In the genomic region with DNA sequence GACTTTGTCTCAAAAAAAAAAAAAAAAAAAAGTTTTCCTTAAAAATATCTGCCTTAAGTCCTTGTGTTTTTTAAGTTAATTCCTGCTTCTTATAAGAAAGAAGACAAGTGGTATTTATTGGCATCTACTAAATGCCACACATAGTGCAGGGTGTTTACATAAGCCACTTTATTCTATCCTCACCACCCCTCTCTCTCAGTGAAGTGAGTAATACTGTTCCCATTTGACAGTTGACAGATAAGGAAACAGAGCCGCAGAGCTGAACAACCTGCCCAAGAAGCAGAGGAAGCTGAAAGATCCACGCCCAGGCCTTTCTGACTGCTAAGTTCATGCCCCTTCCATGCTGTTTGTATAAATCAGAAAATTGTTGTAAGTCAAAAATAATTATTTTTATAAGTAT, we compare ENCODE assay signal across 2 cellular contexts.
TF ChIP-seq lines count a peak whose summit lies in the region.

No MANE protein-coding gene starts in this region.

TF ChIP-seq in GM12878, 131 proteins besides CTCF, POLR2A, EP300 and RAD21 (continued from another document):
- TF ChIP-seq ELK1 (IDR thresholded peaks at IDR 0.05; ENCODE audit: low read depth, low read length), result no peak
- no peak for TF ChIP-seq POLR2AphosphoS5 (IDR thresholded peaks at IDR 0.05; ENCODE audit: low read length)
TF ChIP-seq in GM12878: peak in this region for 0.

TF ChIP-seq in WTC11, 78 proteins besides CTCF, POLR2A, EP300 and RAD21 (continued from another document):
- TF ChIP-seq, protein P1, sequence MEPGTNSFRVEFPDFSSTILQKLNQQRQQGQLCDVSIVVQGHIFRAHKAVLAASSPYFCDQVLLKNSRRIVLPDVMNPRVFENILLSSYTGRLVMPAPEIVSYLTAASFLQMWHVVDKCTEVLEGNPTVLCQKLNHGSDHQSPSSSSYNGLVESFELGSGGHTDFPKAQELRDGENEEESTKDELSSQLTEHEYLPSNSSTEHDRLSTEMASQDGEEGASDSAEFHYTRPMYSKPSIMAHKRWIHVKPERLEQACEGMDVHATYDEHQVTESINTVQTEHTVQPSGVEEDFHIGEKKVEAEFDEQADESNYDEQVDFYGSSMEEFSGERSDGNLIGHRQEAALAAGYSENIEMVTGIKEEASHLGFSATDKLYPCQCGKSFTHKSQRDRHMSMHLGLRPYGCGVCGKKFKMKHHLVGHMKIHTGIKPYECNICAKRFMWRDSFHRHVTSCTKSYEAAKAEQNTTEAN (CRISPR knock-in tag; IDR thresholded peaks at IDR 0.05), result no peak
- TF ChIP-seq GTF2I (CRISPR knock-in tag; conservative IDR thresholded peaks at IDR 0.05), result no peak
